23 cellular contexts compared by ENCODE assay signal in the genomic region with DNA sequence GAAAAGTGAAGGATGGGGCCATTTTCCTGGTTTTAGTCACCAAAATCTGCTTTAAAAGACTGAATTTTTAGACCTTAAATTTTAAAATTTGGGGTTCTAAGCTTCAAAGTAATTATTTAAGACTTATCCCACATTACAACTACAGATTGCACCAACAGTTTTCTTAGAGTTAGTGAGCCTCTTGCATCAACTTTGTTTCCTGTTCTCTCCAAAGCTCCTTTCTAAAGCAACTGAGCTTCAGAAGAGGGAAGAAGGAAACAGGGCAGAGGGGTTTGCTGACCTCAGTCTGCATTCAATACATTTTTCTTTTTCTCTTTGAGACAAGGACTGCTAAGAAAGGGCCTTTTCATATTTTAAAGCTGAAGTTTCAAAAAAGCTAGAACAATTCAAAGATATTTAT.
DNase-seq lines count a peak whose midpoint lies in the region; ATAC-seq and TF ChIP-seq lines count a peak whose summit lies in the region.
"Had no signal": no experiment of that assay in that cellular context is flagged by ENCODE, and none has a peak within 500 bp of the region (broad histone marks: within the 10 kb centered on the region; RNA-seq: fewer than 3 reads in every experiment).

No MANE protein-coding gene starts in this region.

- peak; percentile 16 for DNase-seq in DMS53 (lab: John Stamatoyannopoulos, UW)
- DNase-seq in DMS53 treated with DMSO at 0.1 percent for 48 hours (lab: John Stamatoyannopoulos, UW; ENCODE audit: unreplicated experiment) = no peak
- peak; percentile 48 to 67 for DNase-seq in HL-60 (ENCODE audit: low read depth in 1 of 2, low spot score in 1 of 2)
- peak; percentile 74 for DNase-seq in SKM-1 (lab: John Stamatoyannopoulos, UW; ENCODE audit: unreplicated experiment)
- no peak for DNase-seq in naive B cell
- DNase-seq in AG08395 (ENCODE audit: low spot score) = no peak
- DNase-seq in T-helper 17 cell = no peak
- DNase-seq: activated CD8-positive, alpha-beta memory T cell treated with anti-CD3 and anti-CD28 coated beads for 24 hours; body of pancreas; colonic mucosa; DMS79 treated with DMSO at 0.1 percent for 48 hours; kidney glomerular epithelial cell; mesendoderm; NCI-H1694 treated with DMSO at 0.1 percent for 48 hours; nephron progenitor cell; PC-9; transverse colon had no signal

- TF ChIP-seq CTCF in HL-60 (IDR thresholded peaks at IDR 0.05; ENCODE audit: insufficient read depth, low read length) = no peak

- H3K9me3 Mint-ChIP-seq in naive B cell = peaks cover 0 to 5% (median 0%) of the 10 kb centered on the region in 7 donors

- peak overlapping the region in 5 of 6 donors; percentile 12 to 29 (median 26) for H3K27ac Mint-ChIP-seq in naive B cell
- H3K27ac Mint-ChIP-seq in T-helper 17 cell = no peak overlapping the region
- H3K27ac Mint-ChIP-seq: nephron progenitor cell had no signal

- H3K36me3 Mint-ChIP-seq in naive B cell (peaks cover 30 to 37% of the 10 kb centered on the region in 2 donors), T-helper 17 cell (ENCODE audit: low read depth) (no peaks in the 10 kb centered on the region)

- H3K27ac ChIP-seq in HL-60 (replicated peaks) = peak overlapping the region; percentile 75
- H3K27ac ChIP-seq: 22Rv1, body of pancreas, C4-2B, colonic mucosa, hepatocyte, PC-9, prostate gland, transverse colon had no signal

- H3K27me3 Mint-ChIP-seq in naive B cell (no peaks in the 10 kb centered on the region), T-helper 17 cell (no peaks in the 10 kb centered on the region)

- no peaks in the 10 kb centered on the region for H3K9me3 ChIP-seq in T-helper 17 cell (ENCODE audit: control insufficient read depth, low read length, poor library complexity, severe bottlenecking)
- H3K9me3 ChIP-seq: body of pancreas, colonic mucosa, prostate gland, transverse colon had no signal

- H3K27me3 ChIP-seq in HL-60 (ENCODE audit: insufficient read depth, poor library complexity, severe bottlenecking) = no peaks in the 10 kb centered on the region
- H3K27me3 ChIP-seq: body of pancreas, colonic mucosa, hepatocyte, transverse colon had no signal

- H3K4me3 Mint-ChIP-seq in naive B cell = peak overlapping the region in 1 of 8 donors; percentile 31
- H3K4me3 Mint-ChIP-seq in T-helper 17 cell = no peak overlapping the region
- H3K4me3 Mint-ChIP-seq: nephron progenitor cell had no signal

- H3K4me1 Mint-ChIP-seq in naive B cell (peaks cover 69 to 90% (median 76%) of the 10 kb centered on the region in 3 donors), T-helper 17 cell (peaks cover 33% of the 10 kb centered on the region)

- no peak overlapping the region for H3K4me3 ChIP-seq in HL-60 (replicated peaks; ENCODE audit: insufficient read depth, low read length)
- H3K4me3 ChIP-seq: body of pancreas, colonic mucosa, hepatocyte, K562, PC-9, prostate gland, transverse colon had no signal

- ATAC-seq in naive B cell (ENCODE audit: low read depth in 2 of 2) = no peak
- no peak for ATAC-seq in HG03378 (IDR thresholded peaks at IDR 0.05; ENCODE audit: unreplicated experiment)
- no peak for ATAC-seq in T-helper 17 cell
- ATAC-seq: body of pancreas, K562 had no signal

Comparison
In these comparisons a context has a peak if more than half of its experiments do, and no peak if none do; other contexts are left out.
1. DNase-seq: peak in DMS53 (single experiment), HL-60 (2 of 2) and SKM-1 (single experiment); none in DMS53 treated with DMSO at 0.1 percent for 48 hours (single experiment), naive B cell (single experiment), AG08395 (single experiment) and T-helper 17 cell (0 of 3).